In the genomic region with DNA sequence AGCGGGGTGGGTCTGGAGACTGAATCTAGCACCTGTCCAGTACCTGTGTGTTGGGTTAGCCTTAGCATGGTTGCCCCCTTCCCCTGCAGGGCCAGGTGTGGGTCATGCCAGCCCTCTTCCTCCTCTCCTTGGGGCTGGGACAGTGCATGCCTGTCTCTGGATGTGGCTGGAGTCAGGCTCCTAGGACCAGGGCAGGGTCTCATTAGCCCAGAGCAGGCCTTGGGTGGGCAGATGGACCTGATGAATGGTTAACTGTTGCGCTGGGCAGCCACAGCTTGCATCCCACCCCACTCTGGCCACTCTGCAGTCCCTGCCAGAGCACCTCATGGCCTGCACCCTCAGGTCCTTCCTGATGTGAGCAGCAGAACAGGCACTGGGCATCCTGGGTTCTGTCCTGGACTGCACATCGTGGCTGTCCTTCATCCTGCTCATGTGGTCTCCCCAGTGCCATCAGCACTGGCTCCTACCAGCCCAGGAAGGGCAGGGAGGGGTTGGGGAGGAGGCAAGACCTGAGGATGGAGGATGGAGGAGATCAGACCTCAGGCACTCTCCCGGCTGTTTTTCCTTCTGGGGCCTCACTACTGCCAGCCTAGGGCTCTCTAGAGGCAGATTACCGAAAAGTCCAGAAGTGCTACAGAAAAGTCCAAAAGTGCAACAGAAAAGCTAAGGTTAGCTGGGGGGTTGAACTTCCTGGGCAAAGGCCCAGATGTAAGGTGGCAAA, we compare ENCODE assay signal across 27 cellular contexts. TPM values are rescaled to one million over a fixed set of nuclear protein-coding genes. Genes with fewer than 3 reads are reported as not detected.
"Had no signal": no experiment of that assay in that cellular context is flagged by ENCODE, and none has a peak within 500 bp of the region (broad histone marks: within the 10 kb centered on the region; RNA-seq: fewer than 3 reads in every experiment).

No MANE protein-coding gene starts in this region.

- H3K27ac Mint-ChIP-seq: dendritic cell treated with granulocyte-macrophage colony-stimulating factor and Interleukin-4, amounts not matched to agents 40 ng/mL and 50 ng/mL, for 4 days; effector memory CD8-positive, alpha-beta T cell; naive B cell; nephron had no signal

- H3K4me1 ChIP-seq: parathyroid adenoma, psoas muscle, spleen, tibial artery had no signal

- H3K36me3 ChIP-seq: esophagus squamous epithelium, spleen, suprapubic skin, tibial artery had no signal

- ATAC-seq: effector memory CD8-positive, alpha-beta T cell; left cardiac atrium; left ventricle myocardium superior; psoas muscle; sciatic nerve had no signal

- H3K4me3 Mint-ChIP-seq: dendritic cell treated with granulocyte-macrophage colony-stimulating factor and Interleukin-4, amounts not matched to agents 40 ng/mL and 50 ng/mL, for 4 days; effector memory CD8-positive, alpha-beta T cell; naive B cell; nephron had no signal

- H3K9me3 Mint-ChIP-seq: effector memory CD8-positive, alpha-beta T cell had no signal

- H3K9me3 ChIP-seq: esophagus squamous epithelium, psoas muscle, spleen, suprapubic skin, tibial artery had no signal

- H3K27me3 ChIP-seq: suprapubic skin had no signal

- DNase-seq: effector memory CD8-positive, alpha-beta T cell; esophagus squamous epithelium; foreskin fibroblast; kidney; left cardiac atrium; left ventricle myocardium superior; mesenchymal stem cell; midbrain; naive B cell; psoas muscle; retina; spleen; stimulated activated CD4-positive, alpha-beta T cell treated with anti-CD3 and anti-CD28 coated beads, Interleukin-15, amount 100 ng/mL, for 24 hours; stimulated activated CD4-positive, alpha-beta T cell treated with anti-CD3 and anti-CD28 coated beads, Interleukin-1b, Interleukin-23, amount 100 ng/mL, for 48 hours; stimulated activated CD4-positive, alpha-beta T cell treated with anti-CD3 and anti-CD28 coated beads, Interleukin-4, amount 100 ng/mL, for 24 hours; stimulated activated naive CD4-positive, alpha-beta T cell had no signal

- H3K4me1 Mint-ChIP-seq: naive B cell had no signal

- H3K4me3 ChIP-seq: esophagus squamous epithelium, lung, psoas muscle, spleen, suprapubic skin, tibial artery had no signal

- H3K27ac ChIP-seq: epithelial cell of prostate, esophagus squamous epithelium, parathyroid adenoma, psoas muscle, spleen, suprapubic skin, tibial artery had no signal

RNA-seq across cellular contexts. Expression of a gene that starts 12.8 kb away (rescaled TPM):
- total RNA-seq: left cardiac atrium, omental fat pad, psoas muscle, sciatic nerve, skeletal muscle tissue, spleen, ureter had no signal
- polyA plus RNA-seq: spleen had no signal

RNA-seq across cellular contexts. Expression of a gene that starts 50.8 kb away (rescaled TPM):
- total RNA-seq: esophagus squamous epithelium, left cardiac atrium, left ventricle myocardium superior, lung, omental fat pad, psoas muscle, sciatic nerve, skeletal muscle tissue, spleen, suprapubic skin, ureter had no signal
- polyA plus RNA-seq: lung, psoas muscle, spleen had no signal
